In genomic region chr13:39600766-39601165, GRCh38 we compare ENCODE assay signal across 11 cellular contexts. TPM values are rescaled to one million over a fixed set of nuclear protein-coding genes. Genes with fewer than 3 reads are reported as not detected.
DNase-seq lines count a peak whose midpoint lies in the region; ATAC-seq, FAIRE-seq and TF ChIP-seq lines count a peak whose summit lies in the region.
"Had no signal": no experiment of that assay in that cellular context is flagged by ENCODE, and none has a peak within 500 bp of the region (broad histone marks: within the 10 kb centered on the region; RNA-seq: fewer than 3 reads in every experiment).

No MANE protein-coding gene starts in this region.

- H3K79me2 ChIP-seq in fibroblast of lung (ENCODE audit: control insufficient read depth, insufficient read depth, low read length) = peaks cover 29% of the 10 kb centered on the region

- 69 to 87% methylated on average over 9 of the region's 9 CpGs for WGBS in lower leg skin, 2 donors

- no peak for FAIRE-seq in HTR-8/SVneo (lab: Jason Lieb, UNC)
- FAIRE-seq: colon had no signal

- no peak for ATAC-seq in GM21717 (IDR thresholded peaks at IDR 0.05; ENCODE audit: unreplicated experiment)

- no peaks in the 10 kb centered on the region for H4K20me1 ChIP-seq in fibroblast of lung (ENCODE audit: control insufficient read depth, extremely low read depth, insufficient read depth, low read length)

- intact Hi-C loops in lower leg skin (cut with DNase I; ENCODE audit: low total_unique reads) = no loop called here

- no peak for DNase-seq in AG09319 (ENCODE audit: extremely low read depth, low read depth)
- peak; percentile 46 for DNase-seq in NCI-H146 treated with DMSO at 0.1 percent for 48 hours (lab: John Stamatoyannopoulos, UW; ENCODE audit: unreplicated experiment)
- no peak for DNase-seq in fibroblast of lung (ENCODE audit: low read depth in 2 of 2)
- DNase-seq in lower leg skin (ENCODE audit: low spot score in 2 of 2) = no peak
- DNase-seq in HTR-8/SVneo (ENCODE audit: insufficient read length, low spot score) = no peak
- no peak for DNase-seq in GM20000 (ENCODE audit: low spot score)
- DNase-seq: activated CD4-positive, alpha-beta T cell treated with anti-CD3 and anti-CD28 coated beads, Interleukin-2, amount 10 ng/mL, durations not matched to agents 7 days and 5 days; NCI-H524 treated with DMSO at 0.1 percent for 48 hours had no signal

- H3K9me3 ChIP-seq in fibroblast of lung (ENCODE audit: control insufficient read depth, insufficient read depth, low read depth, low read length) (no peaks in the 10 kb centered on the region), neuron (ENCODE audit: low read length) (peaks cover under 1% of the 10 kb centered on the region)

- H2AFZ ChIP-seq in fibroblast of lung (ENCODE audit: low read length) (peak overlapping the region; percentile 24), neuron (ENCODE audit: low read depth, low read length) (no peak overlapping the region)

- peaks cover 12% of the 10 kb centered on the region for H3K4me1 ChIP-seq in fibroblast of lung (ENCODE audit: control insufficient read depth, extremely low read depth, insufficient read depth, low read length)
- peaks cover 36% of the 10 kb centered on the region for H3K4me1 ChIP-seq in neuron (ENCODE audit: insufficient read depth, low read length)

- peak overlapping the region; percentile 88 for H3K4me2 ChIP-seq in fibroblast of lung (ENCODE audit: extremely low read depth, insufficient read depth, low read length)

- H3K36me3 ChIP-seq in fibroblast of lung (ENCODE audit: control insufficient read depth, insufficient read depth, low read length) = no peaks in the 10 kb centered on the region
- H3K36me3 ChIP-seq in neuron (ENCODE audit: insufficient read depth, low read length) = peaks cover 12% of the 10 kb centered on the region

- TF ChIP-seq POLR2A in lower leg skin (IDR thresholded peaks at IDR 0.05) = no peak

- H3K9ac ChIP-seq in fibroblast of lung (ENCODE audit: insufficient read depth, low read length) = no peak overlapping the region

- H3K27ac ChIP-seq in fibroblast of lung (ENCODE audit: insufficient read depth, low read length) = no peak overlapping the region

- H3K27me3 ChIP-seq in fibroblast of lung (ENCODE audit: control insufficient read depth, insufficient read depth, low read length) (no peaks in the 10 kb centered on the region), neuron (ENCODE audit: insufficient read depth, low read length) (no peaks in the 10 kb centered on the region)

- H3K4me3 ChIP-seq in fibroblast of lung (replicated peaks in 1 of 4; ENCODE audit: control extremely low read depth in 1 of 4, insufficient read depth in 1 of 4, low read depth in 3 of 4, low read length in 4 of 4) (peak overlapping the region; percentile 70 to 90 (median 80)), neuron (ENCODE audit: low read length) (peak overlapping the region; percentile 89), lower leg skin (ENCODE audit: low read depth, poor library complexity, severe bottlenecking) (no peak overlapping the region)

- peak; percentile 54 for TF ChIP-seq CTCF in AG09319 (IDR thresholded peaks at IDR 0.05; ENCODE audit: low read depth, low read length)
- TF ChIP-seq CTCF in fibroblast of lung (conservative IDR thresholded peaks at IDR 0.05 in 1 of 2, IDR thresholded peaks at IDR 0.05 in 1 of 2; ENCODE audit: low read depth in 1 of 2, low read length in 2 of 2) = peak; percentile 19 to 34
- TF ChIP-seq CTCF in lower leg skin (IDR thresholded peaks at IDR 0.05) = no peak
- TF ChIP-seq CTCF in GM20000 (IDR thresholded peaks at IDR 0.05; ENCODE audit: extremely low read depth, missing control alignments) = no peak

RNA-seq across cellular contexts. Expression of gene LHFPL6, which starts 2.2 kb away (rescaled TPM):
- total RNA-seq in fibroblast of lung (33.4 and 42.4 TPM in 2 replicates), lower leg skin (10 to 100 TPM; 12.8 to 27.3 (median 22.5) TPM)
- polyA plus RNA-seq in fibroblast of lung = 52.9 and 86.8 TPM in 2 replicates
- 40.5 and 65.1 TPM in 2 replicates for polyA plus RNA-seq in fibroblast of lung (2012)
- polyA minus RNA-seq in fibroblast of lung (ENCODE audit: low replicate concordance) = 37.9 and 48.1 TPM in 2 replicates

RNA-seq across cellular contexts. Expression of gene COG6, which starts 54.7 kb away (rescaled TPM):
- total RNA-seq in fibroblast of lung (24.4 and 28.9 TPM in 2 replicates), lower leg skin (10 to 100 TPM; 16.8 to 24.3 (median 20.5) TPM)
- polyA plus RNA-seq in fibroblast of lung = 18.6 and 44.8 TPM in 2 replicates
- 9.7 and 21.1 TPM in 2 replicates for polyA plus RNA-seq in fibroblast of lung (2012)
- 4.2 and 5.2 TPM in 2 replicates for polyA minus RNA-seq in fibroblast of lung (ENCODE audit: low replicate concordance)

Comparison
In these comparisons a context has a peak if more than half of its experiments do, and no peak if none do; other contexts are left out.
1. CTCF ChIP-seq: peak in AG09319 (single experiment) and fibroblast of lung (2 of 2); none in lower leg skin (0 of 3) and GM20000 (single experiment).